ENCODE assay signal across 5 cellular contexts in the genomic region with DNA sequence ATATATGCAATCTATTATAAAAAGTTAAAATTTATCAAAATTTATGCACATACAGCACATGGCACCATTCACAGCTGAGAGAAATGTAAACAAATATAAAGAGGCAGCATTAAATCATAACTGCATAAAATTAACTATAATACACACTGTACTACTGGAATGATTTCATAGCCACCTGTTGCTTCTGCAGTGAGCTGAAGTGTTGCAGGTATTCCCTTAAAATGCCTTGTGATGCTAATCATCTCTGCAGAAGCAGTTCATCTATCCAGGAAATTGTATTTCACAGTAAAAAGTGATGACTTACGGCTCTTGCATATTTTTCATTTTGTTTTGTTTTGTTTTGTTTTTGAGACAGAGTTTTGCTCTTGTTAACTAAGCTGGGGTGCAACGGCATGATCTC.
"Had no signal": no experiment of that assay in that cellular context is flagged by ENCODE, and none has a peak within 500 bp of the region (broad histone marks: within the 10 kb centered on the region; RNA-seq: fewer than 3 reads in every experiment).

No MANE protein-coding gene starts in this region.

- H3K27me3 Mint-ChIP-seq: IgD-negative memory B cell had no signal

- H3K27ac Mint-ChIP-seq: IgD-negative memory B cell had no signal

- DNase-seq: IMR-90, KBM-7 had no signal

- H3K4me3 ChIP-seq: K562 had no signal

- H3K4me3 Mint-ChIP-seq: IgD-negative memory B cell had no signal

- H3K36me3 Mint-ChIP-seq: IgD-negative memory B cell had no signal

- H3K27ac ChIP-seq: HL-60 had no signal

- H3K9me3 Mint-ChIP-seq: IgD-negative memory B cell had no signal

- H3K4me1 Mint-ChIP-seq: IgD-negative memory B cell had no signal
